ENCODE assay signal across 8 cellular contexts in the genomic region with DNA sequence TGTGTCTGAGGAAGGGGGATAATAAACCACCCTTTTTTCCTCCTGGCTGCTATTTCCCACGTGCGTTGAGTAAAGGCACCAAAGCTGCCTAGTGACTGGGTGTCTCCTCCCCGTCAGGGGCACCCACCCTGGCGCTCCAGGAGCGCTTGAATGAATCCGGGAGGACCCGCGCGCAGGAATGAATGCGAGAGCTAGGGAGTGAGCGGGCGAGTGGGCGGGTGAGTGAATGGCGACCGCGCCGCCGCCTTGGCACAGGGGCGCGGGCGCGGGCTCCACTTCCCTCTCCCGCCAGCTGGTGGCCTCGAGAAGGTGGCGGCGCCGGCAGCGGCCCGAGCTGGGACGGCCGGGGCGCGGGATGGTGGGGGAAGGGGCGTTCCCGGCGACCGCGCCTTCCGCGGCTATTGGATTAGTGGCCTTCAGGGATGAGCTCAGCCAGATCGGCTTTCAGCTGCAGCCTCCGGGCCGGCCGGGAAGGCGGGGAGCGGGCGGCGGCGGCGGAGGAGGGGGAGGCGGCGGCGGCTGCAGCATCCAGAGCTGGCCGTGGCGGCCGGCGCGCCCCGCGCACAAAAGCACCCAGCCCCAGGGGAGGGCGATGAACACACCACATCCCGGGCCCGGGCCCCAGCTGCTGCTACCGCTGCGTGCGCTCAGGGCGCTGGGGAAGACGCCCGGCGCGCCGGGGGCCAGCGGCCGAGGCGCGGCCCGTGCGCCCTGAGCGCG. TPM values are rescaled to one million over a fixed set of nuclear protein-coding genes. Genes with fewer than 3 reads are reported as not detected.
A peak's percentile ranks its signal among the peaks of the same experiment; 100 is the strongest.
DNase-seq lines count a peak whose midpoint lies in the region; ATAC-seq and TF ChIP-seq lines count a peak whose summit lies in the region.

TSS of gene SPSB4 (plus strand) at position 435 of the 720 bp plus-strand sequence. CDS start 14,758 bp downstream, outside the sequence.

- no peaks in the 10 kb centered on the region for H3K36me3 ChIP-seq in sigmoid colon

- H3K4me3 ChIP-seq in right cardiac atrium (ENCODE audit: low read length) (peak within 1 kb of the TSS; percentile 71), sigmoid colon (peak within 1 kb of the TSS; percentile 1 to 57 (median 44))

- ATAC-seq in right cardiac atrium (peak; percentile 89 to 92), HG02759 (IDR thresholded peaks at IDR 0.05; ENCODE audit: unreplicated experiment) (no peak)

- H3K36me3 Mint-ChIP-seq in activated T-helper 2 cell treated with anti-CD3 and anti-CD28 coated beads, Interferon-gamma antibody, Interleukin-2, Interleukin-4, amounts not matched to agents 10 μg/mL and 5 μg/mL and 100 μg/mL, durations not matched to agents 14 hours and 24 hours and 36 hours (ENCODE audit: low read depth) = no peaks in the 10 kb centered on the region

- H3K27me3 ChIP-seq in right cardiac atrium (ENCODE audit: control insufficient read depth, insufficient read depth) (no peaks in the 10 kb centered on the region), sigmoid colon (peaks cover 9 to 58% (median 44%) of the 10 kb centered on the region in 3 donors)

- WGBS in right cardiac atrium = under 1% methylated on average over 80 of the region's 80 CpGs
- 1% methylated on average over 80 of the region's 80 CpGs for WGBS in sigmoid colon, 2 donors

- H3K27ac Mint-ChIP-seq in activated T-helper 2 cell treated with anti-CD3 and anti-CD28 coated beads, Interferon-gamma antibody, Interleukin-2, Interleukin-4, amounts not matched to agents 10 μg/mL and 5 μg/mL and 100 μg/mL, durations not matched to agents 14 hours and 24 hours and 36 hours = no peak within 1 kb of the TSS

- H3K9me3 ChIP-seq in right cardiac atrium (ENCODE audit: control insufficient read depth, low read length) (no peaks in the 10 kb centered on the region), sigmoid colon (no peaks in the 10 kb centered on the region)

- H3K4me1 ChIP-seq in right cardiac atrium (ENCODE audit: control insufficient read depth, insufficient read depth, low read length) (peaks cover 2% of the 10 kb centered on the region), sigmoid colon (peaks cover 0 to 28% (median 26%) of the 10 kb centered on the region in 4 donors)

- intact Hi-C loops in activated T-helper 2 cell treated with anti-CD3 and anti-CD28 coated beads, Interferon-gamma antibody, Interleukin-2, Interleukin-4, amounts not matched to agents 10 μg/mL and 5 μg/mL and 100 μg/mL, durations not matched to agents 14 hours and 24 hours and 36 hours (cut with micrococcal nuclease) = no loop called here
- intact Hi-C loops in right cardiac atrium (cut with DNase I) = loop anchor here in 1 of 4 donors (5.0 kb wide), 1 partner anchor 56 kb away; no protein-coding TSS in a partner anchor
- intact Hi-C loops in sigmoid colon (cut with DNase I) = no loop called here

- TF ChIP-seq EP300 in sigmoid colon (IDR thresholded peaks at IDR 0.05) = no peak

- peaks cover 2% of the 10 kb centered on the region for H3K4me1 Mint-ChIP-seq in activated T-helper 2 cell treated with anti-CD3 and anti-CD28 coated beads, Interferon-gamma antibody, Interleukin-2, Interleukin-4, amounts not matched to agents 10 μg/mL and 5 μg/mL and 100 μg/mL, durations not matched to agents 14 hours and 24 hours and 36 hours (ENCODE audit: low read depth)

- DNase-seq in activated CD8-positive, alpha-beta memory T cell treated with anti-CD3 and anti-CD28 coated beads for 24 hours = peak; percentile 61
- no peak for DNase-seq in activated CD8-positive, alpha-beta memory T cell treated with anti-CD3 and anti-CD28 coated beads, Interleukin-2, amount 50 U/mL, for 4 hours
- DNase-seq in NCI-H2171 (lab: John Stamatoyannopoulos, UW) (peak; percentile 87), right cardiac atrium (peak; percentile 71 to 89 (median 89)), sigmoid colon (peak; percentile 77), dedifferentiated amniotic fluid mesenchymal stem cell (ENCODE audit: extremely low spot score) (no peak)
- DNase-seq in activated T-helper 2 cell treated with anti-CD3 and anti-CD28 coated beads, Interferon-gamma antibody, Interleukin-2, Interleukin-4, amounts not matched to agents 10 μg/mL and 5 μg/mL and 100 μg/mL, durations not matched to agents 14 hours and 24 hours and 36 hours (ENCODE audit: low spot score) = no peak

- H3K9me3 Mint-ChIP-seq in activated T-helper 2 cell treated with anti-CD3 and anti-CD28 coated beads, Interferon-gamma antibody, Interleukin-2, Interleukin-4, amounts not matched to agents 10 μg/mL and 5 μg/mL and 100 μg/mL, durations not matched to agents 14 hours and 24 hours and 36 hours = no peaks in the 10 kb centered on the region

- H3K27me3 Mint-ChIP-seq in activated T-helper 2 cell treated with anti-CD3 and anti-CD28 coated beads, Interferon-gamma antibody, Interleukin-2, Interleukin-4, amounts not matched to agents 10 μg/mL and 5 μg/mL and 100 μg/mL, durations not matched to agents 14 hours and 24 hours and 36 hours (ENCODE audit: low read depth) = peaks cover 73% of the 10 kb centered on the region

- peak within 1 kb of the TSS; percentile 63 for H3K4me3 Mint-ChIP-seq in activated T-helper 2 cell treated with anti-CD3 and anti-CD28 coated beads, Interferon-gamma antibody, Interleukin-2, Interleukin-4, amounts not matched to agents 10 μg/mL and 5 μg/mL and 100 μg/mL, durations not matched to agents 14 hours and 24 hours and 36 hours (ENCODE audit: low read depth)

- H3K27ac ChIP-seq in right cardiac atrium (ENCODE audit: low read length) (peak within 1 kb of the TSS; percentile 32), sigmoid colon (peak within 1 kb of the TSS in 3 of 4 donors; percentile 10 to 37 (median 10))

- no peak for TF ChIP-seq POLR2A in sigmoid colon (IDR thresholded peaks at IDR 0.05)

- peak in 1 of 4 experiments; percentile 21 for TF ChIP-seq CTCF in sigmoid colon (IDR thresholded peaks at IDR 0.05)

RNA-seq across cellular contexts. Expression of gene SPSB4, which starts in this region (rescaled TPM):
- total RNA-seq in activated T-helper 2 cell treated with anti-CD3 and anti-CD28 coated beads, Interferon-gamma antibody, Interleukin-2, Interleukin-4, amounts not matched to agents 10 μg/mL and 5 μg/mL and 100 μg/mL, durations not matched to agents 14 hours and 24 hours and 36 hours = not detected in 2 replicates
- 1 to 10 TPM; 1.1 to 9.7 (median 5.4) TPM for total RNA-seq in right cardiac atrium
- polyA plus RNA-seq in right cardiac atrium = 6.9 TPM
- 1 to 10 TPM in 2 of 4 donors, under 1 TPM in 2; 0.16 to 1.4 (median 0.67) TPM for total RNA-seq in sigmoid colon
- under 1 TPM in 2 of 3 donors, not detected in 1; 0.10 to 0.60 TPM for polyA plus RNA-seq in sigmoid colon

Comparison
In these comparisons a context has a peak if more than half of its experiments do, and no peak if none do; other contexts are left out.
1. DNase-seq: peak in activated CD8-positive, alpha-beta memory T cell treated with anti-CD3 and anti-CD28 coated beads for 24 hours (single experiment), NCI-H2171 (single experiment), right cardiac atrium (3 of 3) and sigmoid colon (single experiment); none in activated CD8-positive, alpha-beta memory T cell treated with anti-CD3 and anti-CD28 coated beads, Interleukin-2, amount 50 U/mL, for 4 hours (single experiment), activated T-helper 2 cell treated with anti-CD3 and anti-CD28 coated beads, Interferon-gamma antibody, Interleukin-2, Interleukin-4, amounts not matched to agents 10 μg/mL and 5 μg/mL and 100 μg/mL, durations not matched to agents 14 hours and 24 hours and 36 hours (single experiment) and dedifferentiated amniotic fluid mesenchymal stem cell (single experiment).